ENCODE assay signal across 8 cellular contexts in genomic region chr12:95457605-95458004, GRCh38. TPM values are rescaled to one million over a fixed set of nuclear protein-coding genes. Genes with fewer than 3 reads are reported as not detected.
DNase-seq lines count a peak whose midpoint lies in the region; ATAC-seq, FAIRE-seq and TF ChIP-seq lines count a peak whose summit lies in the region.
"Not testable (repeated sequence)": the region's sequence is repeated elsewhere in the genome, so short reads cannot be mapped to it uniquely, and the experiment has no call there.

No MANE protein-coding gene starts in this region.

- in situ Hi-C loops in ACHN (cut with HindIII; ENCODE audit: low pct_ligation_motif_present, low pct_unique_long_range_greater_than_20kb, low sequenced_read_pairs); HepG2 (cut with HindIII; ENCODE audit: extremely low pct_ligation_motif_present, low pct_unique_long_range_greater_than_20kb): not testable (repeated sequence)

- H4K20me1 ChIP-seq in GM23338 (replicated peaks; ENCODE audit: insufficient read depth); OCI-LY7 (ENCODE audit: insufficient read depth, low read length); HepG2 (ENCODE audit: insufficient read depth, low read length): not testable (repeated sequence)

- not testable (repeated sequence) for H3K9ac ChIP-seq in HepG2 (ENCODE audit: insufficient read depth, low read depth, low read length)

- H3K9me3 ChIP-seq in OCI-LY7 (ENCODE audit: low read length): peaks cover 24% of the 10 kb centered on the region
- not testable (repeated sequence) for H3K9me3 ChIP-seq in HepG2 (ENCODE audit: low read length)

- not testable (repeated sequence) for H3K4me1 ChIP-seq in GM23338 (ENCODE audit: insufficient read depth); OCI-LY7 (ENCODE audit: insufficient read depth, low read length, poor library complexity, severe bottlenecking)
- H3K4me1 ChIP-seq in HepG2 (ENCODE audit: insufficient read depth, low read length): peaks cover 31% of the 10 kb centered on the region

- TF ChIP-seq POLR2A in HepG2 (IDR thresholded peaks at IDR 0.05; ENCODE audit: insufficient read depth in 1 of 2, low read depth in 2 of 2, low read length in 2 of 2): not testable (repeated sequence)

- not testable (repeated sequence) for BruUV-seq in OCI-LY7 (replicated peaks; lab: Mats Ljungman, UMichigan); HepG2 (replicated peaks; lab: Mats Ljungman, UMichigan)

- H3K36me3 Mint-ChIP-seq in GM23338 (ENCODE audit: low read depth): peaks cover 19% of the 10 kb centered on the region
- not testable (repeated sequence) for H3K36me3 Mint-ChIP-seq in activated CD8-positive, alpha-beta T cell treated with anti-CD3 and anti-CD28 coated beads for 36 hours (ENCODE audit: low read depth)

- H3K27me3 Mint-ChIP-seq in GM23338 (ENCODE audit: insufficient read depth, low read depth, poor library complexity); activated CD8-positive, alpha-beta T cell treated with anti-CD3 and anti-CD28 coated beads for 36 hours: not testable (repeated sequence)

- not testable (repeated sequence) for H3K4me1 Mint-ChIP-seq in GM23338; activated CD8-positive, alpha-beta T cell treated with anti-CD3 and anti-CD28 coated beads for 36 hours (ENCODE audit: low read depth)

- DNase-seq in ACHN: peak; percentile 27
- peak; percentile 64 for DNase-seq in GM23338 (ENCODE audit: low spot score)
- peak; percentile 80 for DNase-seq in MV-4-11 (lab: John Stamatoyannopoulos, UW)
- peak; percentile 59 for DNase-seq in OCI-LY7 (ENCODE audit: low spot score)
- peak; percentile 20 for DNase-seq in activated CD8-positive, alpha-beta T cell treated with anti-CD3 and anti-CD28 coated beads for 36 hours
- DNase-seq in dermis blood vessel endothelial cell: peak; percentile 27
- DNase-seq in fibroblast of mammary gland (ENCODE audit: low read depth): peak; percentile 34
- DNase-seq in HepG2 (ENCODE audit: low spot score): not testable (repeated sequence)

- H2AFZ ChIP-seq in GM23338; OCI-LY7 (ENCODE audit: low read length); HepG2 (ENCODE audit: low read length): not testable (repeated sequence)

- H3K79me2 ChIP-seq in GM23338 (replicated peaks; ENCODE audit: insufficient read depth); OCI-LY7 (ENCODE audit: insufficient read depth, low read depth, low read length); HepG2 (ENCODE audit: insufficient read depth, low read length): not testable (repeated sequence)

- not testable (repeated sequence) for H3K4me2 ChIP-seq in GM23338; OCI-LY7 (ENCODE audit: low read length)
- peak overlapping the region; percentile 27; the same call in 1 of the 2 replicates for H3K4me2 ChIP-seq in HepG2 (ENCODE audit: low read depth, low read length)

- POLR2A ChIA-PET in OCI-LY7 (lab: Charles Lee) (interaction anchor here (1.4 to 7.0 kb wide), 2 partner anchors 14 to 15 kb away, joined by 3 to 35 read pairs; partner anchors contain the start of gene METAP2), HepG2 (lab: Yijun Ruan, JAX) (interaction anchor here (1.7 kb wide), 1 partner anchor 16 kb away, joined by 5 read pairs; the partner anchor contains the start of gene METAP2)
- POLR2A ChIA-PET in activated CD8-positive, alpha-beta T cell treated with anti-CD3 and anti-CD28 coated beads for 36 hours (lab: Charles Lee): not testable (repeated sequence)

- peaks cover 35% of the 10 kb centered on the region for H3K9me3 Mint-ChIP-seq in GM23338
- peaks cover 11% of the 10 kb centered on the region for H3K9me3 Mint-ChIP-seq in activated CD8-positive, alpha-beta T cell treated with anti-CD3 and anti-CD28 coated beads for 36 hours

- TF ChIP-seq RAD21 in HepG2 (CRISPR knock-in tag; IDR thresholded peaks at IDR 0.05): not testable (repeated sequence)

- TF ChIP-seq EP300 in HepG2 (IDR thresholded peaks at IDR 0.05; ENCODE audit: low read depth in 2 of 2, low read length in 2 of 2); HepG2 (CRISPR knock-in tag; IDR thresholded peaks at IDR 0.05; ENCODE audit: borderline replicate concordance): not testable (repeated sequence)

- FAIRE-seq in HepG2 (lab: Jason Lieb, UNC): not testable (repeated sequence)

- CTCF ChIA-PET in OCI-LY7 (lab: Charles Lee; ENCODE audit: unreplicated experiment); activated CD8-positive, alpha-beta T cell treated with anti-CD3 and anti-CD28 coated beads for 36 hours (lab: Charles Lee); HepG2 (lab: Yijun Ruan, JAX; ENCODE audit: low intra/inter-chr PET ratio, low total read pairs): not testable (repeated sequence)

- not testable (repeated sequence) for H3F3A ChIP-seq in GM23338 (replicated peaks; ENCODE audit: low read depth)

- H3K27ac Mint-ChIP-seq in GM23338; activated CD8-positive, alpha-beta T cell treated with anti-CD3 and anti-CD28 coated beads for 36 hours: not testable (repeated sequence)

- WGBS in HepG2 (ENCODE audit: low lambda C conversion rate): 72% methylated on average over 8 of the region's 8 CpGs

- H3K9me2 ChIP-seq in GM23338 (ENCODE audit: insufficient read depth); OCI-LY7 (ENCODE audit: insufficient read depth, low read length): not testable (repeated sequence)

- H3K4me3 ChIP-seq in GM23338; OCI-LY7 (ENCODE audit: low read depth, low read length, poor library complexity, severe bottlenecking); fibroblast of mammary gland (ENCODE audit: control insufficient read depth, low read depth, low read length); HepG2 (replicated peaks in 1 of 3; ENCODE audit: insufficient read depth in 1 of 3, low read depth in 2 of 3, low read length in 3 of 3): not testable (repeated sequence)

- not testable (repeated sequence) for H3K27me3 ChIP-seq in GM23338 (ENCODE audit: insufficient read depth); HepG2 (ENCODE audit: control insufficient read depth in 1 of 2, insufficient read depth in 2 of 2, low read length in 2 of 2)

- not testable (repeated sequence) for ATAC-seq in GM23338; activated CD8-positive, alpha-beta T cell treated with anti-CD3 and anti-CD28 coated beads for 36 hours; HepG2

- not testable (repeated sequence) for H3K36me3 ChIP-seq in GM23338 (ENCODE audit: insufficient read depth); OCI-LY7 (ENCODE audit: insufficient read depth, low read length); HepG2 (replicated peaks in 1 of 2; ENCODE audit: control insufficient read depth in 1 of 2, insufficient read depth in 2 of 2, low read length in 2 of 2)

- H3K4me3 Mint-ChIP-seq in GM23338; activated CD8-positive, alpha-beta T cell treated with anti-CD3 and anti-CD28 coated beads for 36 hours: not testable (repeated sequence)

- intact Hi-C loops in OCI-LY7 (cut with micrococcal nuclease; ENCODE audit: unreplicated experiment); activated CD8-positive, alpha-beta T cell treated with anti-CD3 and anti-CD28 coated beads for 36 hours (cut with micrococcal nuclease); HepG2 (cut with micrococcal nuclease; ENCODE audit: unreplicated experiment): not testable (repeated sequence)

- not testable (repeated sequence) for H3K27ac ChIP-seq in GM23338 (ENCODE audit: low read depth); OCI-LY7 (ENCODE audit: low read depth, low read length, poor library complexity, severe bottlenecking); HepG2 (ENCODE audit: extremely low read length, insufficient read depth, low read length)

- TF ChIP-seq CTCF in GM23338 (conservative IDR thresholded peaks at IDR 0.05; ENCODE audit: low read depth in 2 of 2); OCI-LY7 (conservative IDR thresholded peaks at IDR 0.05; ENCODE audit: low read length); activated CD8-positive, alpha-beta T cell treated with anti-CD3 and anti-CD28 coated beads for 36 hours (IDR thresholded peaks at IDR 0.05); fibroblast of mammary gland (conservative IDR thresholded peaks at IDR 0.05; ENCODE audit: control insufficient read depth, insufficient read depth, low read depth, low read length); HepG2 (CRISPR knock-in tag; IDR thresholded peaks at IDR 0.05): not testable (repeated sequence)

RNA-seq across cellular contexts. Expression of gene METAP2, which starts 16.3 kb away (rescaled TPM):
- total RNA-seq in GM23338 (2014; rRNA removed; shearing (Covaris generic)): 111 and 130 TPM in 2 replicates
- polyA plus RNA-seq in GM23338 (2016; fragmentation: Nextera tagmentation; extraction: Ambion mirVana) (153 and 159 TPM in 2 replicates), HepG2 (2011; rRNA removed) (45.5 and 67.8 TPM in 2 replicates)
- 90.3 and 102 TPM in 2 replicates for total RNA-seq in OCI-LY7 (2014; rRNA removed; shearing (Covaris generic))
- total RNA-seq in OCI-LY7 (2022) (152 and 177 TPM in 2 replicates), dermis blood vessel endothelial cell (74.0 and 102 TPM in 2 replicates), HepG2 (2016; rRNA removed; fragmentation: Illumina TruSeq; extraction: Trizol) (131 and 204 TPM in 2 replicates)
- total RNA-seq in activated CD8-positive, alpha-beta T cell treated with anti-CD3 and anti-CD28 coated beads for 36 hours: 100 to 1,000 TPM; 129 to 133 TPM
- 21.4 and 23.9 TPM in 2 replicates for total RNA-seq in HepG2 (2016; cell fraction: cytosol; rRNA removed; fragmentation: Illumina TruSeq; extraction: Trizol; ENCODE audit: low read depth)
- total RNA-seq in HepG2 (2016; cell fraction: insoluble cytoplasmic fraction; rRNA removed; fragmentation: Illumina TruSeq; extraction: Trizol): 131 and 201 TPM in 2 replicates
- total RNA-seq in HepG2 (2016; cell fraction: membrane; rRNA removed; fragmentation: Illumina TruSeq; extraction: Trizol): 42.6 and 52.7 TPM in 2 replicates
- 62.6 and 66.2 TPM in 2 replicates for total RNA-seq in HepG2 (2016; cell fraction: nucleus; rRNA removed; fragmentation: Illumina TruSeq; extraction: Trizol)
- polyA plus RNA-seq in HepG2 (2011; cell fraction: cytosol; rRNA removed): 28.2 and 39.5 TPM in 2 replicates
- polyA plus RNA-seq in HepG2 (2011; cell fraction: nucleus; rRNA removed): 12.7 and 22.3 TPM in 2 replicates
- 87.5 and 112 TPM in 2 replicates for polyA plus RNA-seq in HepG2 (2012)
- polyA plus RNA-seq in HepG2 (2016; cell fraction: cytosol; fragmentation: Illumina TruSeq; extraction: Trizol; ENCODE audit: low read depth): 13.5 and 16.5 TPM in 2 replicates
- 213 and 228 TPM in 2 replicates for polyA plus RNA-seq in HepG2 (2016; cell fraction: insoluble cytoplasmic fraction; fragmentation: Illumina TruSeq; extraction: Trizol; ENCODE audit: low read depth)
- 32.1 and 38.2 TPM in 2 replicates for polyA plus RNA-seq in HepG2 (2016; cell fraction: membrane; fragmentation: Illumina TruSeq; extraction: Trizol; ENCODE audit: low read depth)
- polyA plus RNA-seq in HepG2 (2016; cell fraction: nucleus; fragmentation: Illumina TruSeq; extraction: Trizol; ENCODE audit: insufficient read depth, low read depth): 73.0 and 79.4 TPM in 2 replicates
- polyA minus RNA-seq in HepG2 (2011; rRNA and poly(A)+ RNA removed; ENCODE audit: low replicate concordance): 12.0 and 19.3 TPM in 2 replicates
- polyA minus RNA-seq in HepG2 (2011; cell fraction: cytosol; rRNA and poly(A)+ RNA removed): 28.9 and 29.6 TPM in 2 replicates
- polyA minus RNA-seq in HepG2 (2011; cell fraction: nucleus; rRNA and poly(A)+ RNA removed): 89.4 and 91.0 TPM in 2 replicates
